25 cellular contexts compared by ENCODE assay signal in the genomic region with DNA sequence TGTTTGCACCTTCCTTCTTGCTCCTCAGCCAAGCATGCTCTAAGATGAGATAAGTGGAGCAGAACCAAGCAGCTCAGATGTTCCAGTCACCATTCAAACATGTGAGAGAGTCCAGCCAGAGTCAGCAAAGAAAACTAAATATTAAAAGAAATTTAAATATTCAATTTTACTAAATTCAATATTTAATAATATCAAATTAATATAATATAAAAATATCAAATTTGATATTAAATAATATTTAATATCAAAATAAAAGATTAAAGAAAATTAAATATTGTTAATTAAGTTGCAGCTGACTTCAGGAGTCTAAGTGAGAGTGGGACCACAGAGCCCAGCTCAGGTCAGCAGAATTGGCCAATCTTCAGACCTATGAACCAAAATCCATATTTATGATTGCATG.
"Had no signal": no experiment of that assay in that cellular context is flagged by ENCODE, and none has a peak within 500 bp of the region (broad histone marks: within the 10 kb centered on the region; RNA-seq: fewer than 3 reads in every experiment).

No MANE protein-coding gene starts in this region.

- H3K4me3 ChIP-seq: MG63, SJSA1, SK-N-MC had no signal

- H3K36me3 ChIP-seq: MG63, SJSA1 had no signal

- H3K27ac ChIP-seq: SJSA1, SK-N-MC had no signal

- H3K27me3 ChIP-seq: MG63, SJSA1 had no signal

- ATAC-seq: HepG2 had no signal

- DNase-seq: IMR-90, Karpas-422, KG1, MG63, NCI-H1092, NCI-H1105 treated with DMSO at 0.1 percent for 48 hours, NCI-H1417 treated with DMSO at 0.1 percent for 48 hours, NCI-H146, NCI-H1694 treated with DMSO at 0.1 percent for 48 hours, NCI-H1930, NCI-H2081, NCI-H2107, NCI-H226, NCI-H446, NCI-H510A, NCI-H524 treated with DMSO at 0.1 percent for 48 hours, NCI-H69, NCI-H774, Right ventricle myocardium superior, RPMI8226, SIG-M5 had no signal

- FAIRE-seq: HepG2, RCC 7860 had no signal

- H3K9me3 ChIP-seq: MG63, SJSA1 had no signal

- H3K4me1 ChIP-seq: SJSA1 had no signal
